In the genomic region with DNA sequence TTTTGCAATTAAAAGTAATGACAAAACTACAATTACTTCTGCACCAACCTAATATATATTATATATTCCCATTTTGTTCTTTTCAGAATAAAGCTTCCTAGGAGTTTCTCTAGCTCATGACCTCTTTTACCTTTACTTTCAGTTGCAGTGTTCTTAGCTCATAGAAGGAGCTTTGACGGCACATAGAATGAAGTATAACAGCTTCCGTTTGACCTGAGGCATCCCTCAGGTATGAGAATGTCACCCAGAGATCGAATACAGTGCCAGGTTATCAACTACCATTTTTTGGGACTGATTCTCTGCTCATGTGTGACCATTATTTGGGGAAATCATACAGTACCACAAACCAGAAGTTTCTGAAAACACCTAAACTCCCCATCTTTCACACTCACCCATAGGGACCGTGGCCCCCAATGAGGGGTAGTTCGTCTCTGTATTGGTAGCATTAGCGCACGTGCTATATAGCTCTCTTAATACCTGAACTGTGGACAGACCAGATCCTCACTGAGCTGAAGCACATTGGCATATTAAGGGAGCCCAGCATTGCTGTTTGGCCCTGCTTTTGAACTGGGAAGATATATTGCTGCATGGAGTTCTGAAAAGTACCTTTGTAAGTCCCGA, we compare ENCODE assay signal across 11 cellular contexts.
DNase-seq lines count a peak whose midpoint lies in the region; ATAC-seq and TF ChIP-seq lines count a peak whose summit lies in the region.
"Had no signal": no experiment of that assay in that cellular context is flagged by ENCODE, and none has a peak within 500 bp of the region (broad histone marks: within the 10 kb centered on the region; RNA-seq: fewer than 3 reads in every experiment).

No MANE protein-coding gene starts in this region.

- peaks cover 67% of the 10 kb centered on the region for H3K4me1 Mint-ChIP-seq in activated T-helper 17 cell treated with anti-CD3 and anti-CD28 coated beads, Interleukin-2, amount 50 U/mL, for 72 hours

- peak overlapping the region; percentile 92 for H3K27ac Mint-ChIP-seq in activated T-helper 17 cell treated with anti-CD3 and anti-CD28 coated beads, Interleukin-2, amount 50 U/mL, for 72 hours

- 70 to 82% (median 76%) methylated on average over 8 of the region's 8 CpGs for WGBS in heart left ventricle, 4 donors
- WGBS in right cardiac atrium: 78% methylated on average over 8 of the region's 8 CpGs
- WGBS in right lobe of liver (ENCODE audit: insufficient coverage, low coverage, low lambda C conversion rate, missing lambda C conversion rate): 52% methylated on average over 4 of the region's 8 CpGs
- 70 to 71% methylated on average over 7 to 8 of the region's 8 CpGs for WGBS in upper lobe of left lung, 2 donors

- intact Hi-C loops in heart left ventricle (cut with DNase I): no loop called here
- intact Hi-C loops in right cardiac atrium (cut with DNase I): no loop called here
- intact Hi-C loops in right lobe of liver (cut with DNase I): loop anchor here in 1 of 2 donors (10.0 kb wide), 1 partner anchor 46 kb away; no protein-coding TSS in a partner anchor

- H3K36me3 Mint-ChIP-seq in activated T-helper 17 cell treated with anti-CD3 and anti-CD28 coated beads, Interleukin-2, amount 50 U/mL, for 72 hours (ENCODE audit: low read depth): peaks cover 21% of the 10 kb centered on the region

- no peaks in the 10 kb centered on the region for H3K27me3 ChIP-seq in heart left ventricle
- H3K27me3 ChIP-seq in right cardiac atrium (ENCODE audit: control insufficient read depth, insufficient read depth): no peaks in the 10 kb centered on the region
- H3K27me3 ChIP-seq in right lobe of liver: no peaks in the 10 kb centered on the region
- H3K27me3 ChIP-seq in upper lobe of left lung: no peaks in the 10 kb centered on the region
- H3K27me3 ChIP-seq: BE2C had no signal

- ATAC-seq in heart left ventricle (no peak), right cardiac atrium (no peak), right lobe of liver (peak in 1 of 4 donors; percentile 4), upper lobe of left lung (ENCODE audit: low FRiP score in 2 of 2) (no peak), GM18868 (IDR thresholded peaks at IDR 0.05; ENCODE audit: unreplicated experiment) (no peak)
- ATAC-seq in activated T-helper 17 cell treated with anti-CD3 and anti-CD28 coated beads, Interleukin-2, amount 50 U/mL, for 72 hours (replicated peaks): no peak

- H3K4me1 ChIP-seq in heart left ventricle: peaks cover 29 to 100% (median 96%) of the 10 kb centered on the region in 12 donors
- H3K4me1 ChIP-seq in right cardiac atrium (ENCODE audit: control insufficient read depth, insufficient read depth, low read length): peaks cover 36% of the 10 kb centered on the region
- peaks cover 0 to 59% (median 27%) of the 10 kb centered on the region in 4 donors for H3K4me1 ChIP-seq in right lobe of liver
- peaks cover 78 to 97% (median 90%) of the 10 kb centered on the region in 4 donors for H3K4me1 ChIP-seq in upper lobe of left lung

- H3K4me3 ChIP-seq in heart left ventricle (no peak overlapping the region), right cardiac atrium (ENCODE audit: low read length) (no peak overlapping the region), right lobe of liver (no peak overlapping the region), upper lobe of left lung (no peak overlapping the region)
- H3K4me3 ChIP-seq: HAP-1 had no signal

- peak overlapping the region; percentile 92 for H3K4me3 Mint-ChIP-seq in activated T-helper 17 cell treated with anti-CD3 and anti-CD28 coated beads, Interleukin-2, amount 50 U/mL, for 72 hours

- no peaks in the 10 kb centered on the region for H3K27me3 Mint-ChIP-seq in activated T-helper 17 cell treated with anti-CD3 and anti-CD28 coated beads, Interleukin-2, amount 50 U/mL, for 72 hours

- peaks cover 3% of the 10 kb centered on the region for H3K9me3 Mint-ChIP-seq in activated T-helper 17 cell treated with anti-CD3 and anti-CD28 coated beads, Interleukin-2, amount 50 U/mL, for 72 hours

- no peak for TF ChIP-seq POLR2A in heart left ventricle (IDR thresholded peaks at IDR 0.05)
- no peak for TF ChIP-seq POLR2A in right lobe of liver (IDR thresholded peaks at IDR 0.05)
- no peak for TF ChIP-seq POLR2A in upper lobe of left lung (IDR thresholded peaks at IDR 0.05)

- DNase-seq in heart left ventricle (no peak), right cardiac atrium (no peak), right lobe of liver (no peak), upper lobe of left lung (no peak), T-helper 9 cell (no peak)
- no peak for DNase-seq in stimulated activated CD4-positive, alpha-beta T cell treated with anti-CD3 and anti-CD28 coated beads, Interleukin-1b, Interleukin-23, amount 100 ng/mL, for 48 hours
- DNase-seq: BE2C, NCI-H1092 had no signal

- H3K27ac ChIP-seq in heart left ventricle (peak overlapping the region in 9 of 12 donors; percentile 7 to 86 (median 46)), right cardiac atrium (ENCODE audit: low read length) (no peak overlapping the region), right lobe of liver (peak overlapping the region; percentile 6 to 61 (median 52)), upper lobe of left lung (peak overlapping the region; percentile 34 to 83 (median 60))

- TF ChIP-seq EP300 in upper lobe of left lung (IDR thresholded peaks at IDR 0.05): no peak

- peaks cover 0 to 18% (median 0%) of the 10 kb centered on the region in 9 donors for H3K36me3 ChIP-seq in heart left ventricle
- no peaks in the 10 kb centered on the region for H3K36me3 ChIP-seq in right lobe of liver
- no peaks in the 10 kb centered on the region for H3K36me3 ChIP-seq in upper lobe of left lung
- H3K36me3 ChIP-seq: BE2C, HAP-1 had no signal

- TF ChIP-seq CTCF in heart left ventricle (IDR thresholded peaks at IDR 0.05): no peak
- no peak for TF ChIP-seq CTCF in right lobe of liver (IDR thresholded peaks at IDR 0.05)
- TF ChIP-seq CTCF in upper lobe of left lung (IDR thresholded peaks at IDR 0.05): no peak

- no peaks in the 10 kb centered on the region for H3K9me3 ChIP-seq in heart left ventricle
- H3K9me3 ChIP-seq in right cardiac atrium (ENCODE audit: control insufficient read depth, low read length): no peaks in the 10 kb centered on the region
- no peaks in the 10 kb centered on the region for H3K9me3 ChIP-seq in right lobe of liver
- no peaks in the 10 kb centered on the region for H3K9me3 ChIP-seq in upper lobe of left lung
- H3K9me3 ChIP-seq: BE2C, HAP-1 had no signal
